In genomic region chr9:36855443-36856315, GRCh38 we compare ENCODE assay signal across 8 cellular contexts.
A peak's percentile ranks its signal among the peaks of the same experiment; 100 is the strongest.
DNase-seq lines count a peak whose midpoint lies in the region; ATAC-seq, FAIRE-seq and TF ChIP-seq lines count a peak whose summit lies in the region.

No MANE protein-coding gene starts in this region.

- H3K27me3 Mint-ChIP-seq in activated CD4-positive, alpha-beta memory T cell treated with anti-CD3 and anti-CD28 coated beads, Interleukin-2, amount 10 ng/mL, durations not matched to agents 7 days and 5 days = peaks cover 18% of the 10 kb centered on the region

- H3K9me3 Mint-ChIP-seq in activated CD4-positive, alpha-beta memory T cell treated with anti-CD3 and anti-CD28 coated beads, Interleukin-2, amount 10 ng/mL, durations not matched to agents 7 days and 5 days = no peaks in the 10 kb centered on the region

- TF ChIP-seq POLR2A in esophagus muscularis mucosa (IDR thresholded peaks at IDR 0.05; ENCODE audit: low read depth) = no peak
- no peak for TF ChIP-seq POLR2A in ovary (IDR thresholded peaks at IDR 0.05)

- H3K27ac ChIP-seq in esophagus muscularis mucosa (replicated peaks in 1 of 4) (no peak overlapping the region), ovary (no peak overlapping the region), SJCRH30 (no peak overlapping the region)

- TF ChIP-seq EP300 in esophagus muscularis mucosa (IDR thresholded peaks at IDR 0.05) (no peak), ovary (IDR thresholded peaks at IDR 0.05) (no peak)

- WGBS in esophagus muscularis mucosa = 68% methylated on average over 9 of the region's 9 CpGs
- WGBS in ovary, 3 donors = 80 to 85% (median 83%) methylated on average over 9 of the region's 9 CpGs

- FAIRE-seq in HTR-8/SVneo (lab: Jason Lieb, UNC) = no peak

- CTCF ChIA-PET in activated CD4-positive, alpha-beta memory T cell treated with anti-CD3 and anti-CD28 coated beads, Interleukin-2, amount 10 ng/mL, durations not matched to agents 7 days and 5 days (lab: Charles Lee) = interaction anchor here (0.8 to 2.5 kb wide), 4 partner anchors 9 to 167 kb away, joined by 3 to 12 read pairs (median 3); no protein-coding TSS in a partner anchor

- ATAC-seq in activated CD4-positive, CD25-positive, alpha-beta regulatory T cell treated with anti-CD3 and anti-CD28 coated beads, Interleukin-2, amount 50 U/mL, for 24 hours = peak; percentile 38 to 45
- peak; percentile 67 for ATAC-seq in mucosa of descending colon

- no peak for DNase-seq in activated CD4-positive, CD25-positive, alpha-beta regulatory T cell (lab: John Stamatoyannopoulos, UW)
- DNase-seq in HTR-8/SVneo (ENCODE audit: insufficient read length, low spot score) = peak; percentile 32
- DNase-seq in activated CD4-positive, alpha-beta memory T cell treated with anti-CD3 and anti-CD28 coated beads, Interleukin-2, amount 10 ng/mL, durations not matched to agents 7 days and 5 days = peak; percentile 73
- peak in 1 of 3 donors; percentile 33 for DNase-seq in mucosa of descending colon
- no peak for DNase-seq in esophagus muscularis mucosa (ENCODE audit: extremely low spot score)
- no peak for DNase-seq in ovary
- DNase-seq in SJCRH30 = no peak

- H3K4me1 ChIP-seq in mucosa of descending colon (ENCODE audit: low read depth) = no peaks in the 10 kb centered on the region
- no peaks in the 10 kb centered on the region for H3K4me1 ChIP-seq in esophagus muscularis mucosa
- no peaks in the 10 kb centered on the region for H3K4me1 ChIP-seq in ovary (ENCODE audit: insufficient read depth)
- H3K4me1 ChIP-seq in SJCRH30 = no peaks in the 10 kb centered on the region

- peaks cover 0 to 64% (median 0%) of the 10 kb centered on the region in 4 donors for H3K27me3 ChIP-seq in esophagus muscularis mucosa
- no peaks in the 10 kb centered on the region for H3K27me3 ChIP-seq in ovary
- H3K27me3 ChIP-seq in SJCRH30 = no peaks in the 10 kb centered on the region

- H3K27ac Mint-ChIP-seq in activated CD4-positive, alpha-beta memory T cell treated with anti-CD3 and anti-CD28 coated beads, Interleukin-2, amount 10 ng/mL, durations not matched to agents 7 days and 5 days = no peak overlapping the region

- H3K36me3 ChIP-seq in mucosa of descending colon (ENCODE audit: low read depth) = no peaks in the 10 kb centered on the region
- H3K36me3 ChIP-seq in esophagus muscularis mucosa = no peaks in the 10 kb centered on the region
- H3K36me3 ChIP-seq in ovary = no peaks in the 10 kb centered on the region
- no peaks in the 10 kb centered on the region for H3K36me3 ChIP-seq in SJCRH30

- H3K9me3 ChIP-seq in mucosa of descending colon (no peaks in the 10 kb centered on the region), esophagus muscularis mucosa (no peaks in the 10 kb centered on the region), ovary (no peaks in the 10 kb centered on the region), SJCRH30 (replicated peaks) (no peaks in the 10 kb centered on the region)

- TF ChIP-seq CTCF in mucosa of descending colon (IDR thresholded peaks at IDR 0.05) = no peak
- TF ChIP-seq CTCF in esophagus muscularis mucosa (IDR thresholded peaks at IDR 0.05) = no peak
- no peak for TF ChIP-seq CTCF in ovary (IDR thresholded peaks at IDR 0.05)

- H3K4me1 Mint-ChIP-seq in activated CD4-positive, alpha-beta memory T cell treated with anti-CD3 and anti-CD28 coated beads, Interleukin-2, amount 10 ng/mL, durations not matched to agents 7 days and 5 days = peaks cover 12% of the 10 kb centered on the region

- H3K36me3 Mint-ChIP-seq in activated CD4-positive, alpha-beta memory T cell treated with anti-CD3 and anti-CD28 coated beads, Interleukin-2, amount 10 ng/mL, durations not matched to agents 7 days and 5 days (ENCODE audit: low read depth) = no peaks in the 10 kb centered on the region

- no peak overlapping the region for H3K4me3 ChIP-seq in mucosa of descending colon
- no peak overlapping the region for H3K4me3 ChIP-seq in esophagus muscularis mucosa
- H3K4me3 ChIP-seq in ovary = no peak overlapping the region
- no peak overlapping the region for H3K4me3 ChIP-seq in SJCRH30

- intact Hi-C loops in mucosa of descending colon (cut with DNase I, micrococcal nuclease) = no loop called here
- intact Hi-C loops in esophagus muscularis mucosa (cut with DNase I) = no loop called here
- intact Hi-C loops in ovary (cut with DNase I) = no loop called here

- POLR2A ChIA-PET in activated CD4-positive, alpha-beta memory T cell treated with anti-CD3 and anti-CD28 coated beads, Interleukin-2, amount 10 ng/mL, durations not matched to agents 7 days and 5 days (lab: Charles Lee) = no interaction called here

- H3K4me3 Mint-ChIP-seq in activated CD4-positive, alpha-beta memory T cell treated with anti-CD3 and anti-CD28 coated beads, Interleukin-2, amount 10 ng/mL, durations not matched to agents 7 days and 5 days = no peak overlapping the region

Comparison
In these comparisons a context has a peak if more than half of its experiments do, and no peak if none do; other contexts are left out.
1. DNase-seq: peak in HTR-8/SVneo (single experiment) and activated CD4-positive, alpha-beta memory T cell treated with anti-CD3 and anti-CD28 coated beads, Interleukin-2, amount 10 ng/mL, durations not matched to agents 7 days and 5 days (single experiment); none in activated CD4-positive, CD25-positive, alpha-beta regulatory T cell (0 of 4), esophagus muscularis mucosa (single experiment), ovary (0 of 5) and SJCRH30 (0 of 2).